ENCODE assay signal across 16 cellular contexts in the genomic region with DNA sequence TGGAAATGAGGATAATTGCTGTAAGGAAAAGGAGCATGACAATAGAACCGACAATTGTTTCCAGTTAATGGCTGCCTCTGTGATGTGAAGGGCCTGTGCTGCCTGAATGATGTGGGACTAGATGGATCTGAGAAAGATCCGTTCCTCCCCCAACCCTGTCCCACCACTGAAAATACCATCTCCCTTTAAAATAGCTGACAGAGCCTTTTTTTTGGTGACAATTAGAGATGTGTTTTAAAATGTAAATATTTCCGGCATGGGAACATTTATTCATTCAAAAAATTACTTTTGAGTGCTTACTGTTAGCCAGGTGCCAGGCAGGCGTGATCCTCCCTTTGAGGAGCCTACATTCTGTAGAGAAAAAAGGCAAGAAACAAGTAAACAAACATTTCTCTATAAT.
DNase-seq lines count a peak whose midpoint lies in the region; ATAC-seq and TF ChIP-seq lines count a peak whose summit lies in the region.
"Had no signal": no experiment of that assay in that cellular context is flagged by ENCODE, and none has a peak within 500 bp of the region (broad histone marks: within the 10 kb centered on the region; RNA-seq: fewer than 3 reads in every experiment).

No MANE protein-coding gene starts in this region.

- peaks cover 46% of the 10 kb centered on the region for H3K36me3 ChIP-seq in KOPT-K1 (ENCODE audit: insufficient read depth, low read length)
- H3K36me3 ChIP-seq in MG63 = no peaks in the 10 kb centered on the region

- intact Hi-C loops in activated CD4-positive, alpha-beta memory T cell treated with anti-CD3 and anti-CD28 coated beads for 36 hours (cut with micrococcal nuclease) = no loop called here

- no peaks in the 10 kb centered on the region for H3K27me3 ChIP-seq in MG63
- H3K27me3 ChIP-seq: SJSA1 had no signal

- no peak overlapping the region for H3K4me3 ChIP-seq in MG63
- H3K4me3 ChIP-seq: SJSA1 had no signal

- peak overlapping the region; percentile 40 for H3K27ac Mint-ChIP-seq in activated T-cell treated with anti-CD3 and anti-CD28 coated beads, Interleukin-2, amount 50 U/mL, for 72 hours
- no peak overlapping the region for H3K27ac Mint-ChIP-seq in activated T-cell treated with anti-CD3 and anti-CD28 coated beads, Interleukin-2, amount 50 U/mL, for 24 hours
- H3K27ac Mint-ChIP-seq in activated CD4-positive, alpha-beta memory T cell treated with anti-CD3 and anti-CD28 coated beads for 36 hours = peak overlapping the region; percentile 38
- no peak overlapping the region for H3K27ac Mint-ChIP-seq in type B pancreatic cell

- POLR2A ChIA-PET in activated CD4-positive, alpha-beta memory T cell treated with anti-CD3 and anti-CD28 coated beads for 36 hours (lab: Charles Lee) = no interaction called here

- TF ChIP-seq CTCF in type B pancreatic cell (conservative IDR thresholded peaks at IDR 0.05) = no peak

- H3K36me3 Mint-ChIP-seq in activated T-cell treated with anti-CD3 and anti-CD28 coated beads, Interleukin-2, amount 50 U/mL, for 72 hours (ENCODE audit: insufficient read depth in 2 of 2) = peaks cover 19 to 48% of the 10 kb centered on the region in 2 donors
- peaks cover 90% of the 10 kb centered on the region for H3K36me3 Mint-ChIP-seq in activated T-cell treated with anti-CD3 and anti-CD28 coated beads, Interleukin-2, amount 50 U/mL, for 24 hours (ENCODE audit: low read depth)
- peaks cover 63% of the 10 kb centered on the region for H3K36me3 Mint-ChIP-seq in activated CD4-positive, alpha-beta memory T cell treated with anti-CD3 and anti-CD28 coated beads for 36 hours
- peaks cover 4% of the 10 kb centered on the region for H3K36me3 Mint-ChIP-seq in type B pancreatic cell

- no peaks in the 10 kb centered on the region for H3K9me3 ChIP-seq in KOPT-K1 (ENCODE audit: insufficient read depth, low read length, poor library complexity, severe bottlenecking)
- no peaks in the 10 kb centered on the region for H3K9me3 ChIP-seq in MG63
- H3K9me3 ChIP-seq: SJSA1 had no signal

- peaks cover 74% of the 10 kb centered on the region for H3K4me1 Mint-ChIP-seq in activated T-cell treated with anti-CD3 and anti-CD28 coated beads, Interleukin-2, amount 50 U/mL, for 72 hours (ENCODE audit: low read depth)
- H3K4me1 Mint-ChIP-seq in activated T-cell treated with anti-CD3 and anti-CD28 coated beads, Interleukin-2, amount 50 U/mL, for 24 hours (ENCODE audit: low read depth) = peaks cover 84% of the 10 kb centered on the region
- peaks cover 83% of the 10 kb centered on the region for H3K4me1 Mint-ChIP-seq in activated CD4-positive, alpha-beta memory T cell treated with anti-CD3 and anti-CD28 coated beads for 36 hours (ENCODE audit: low read depth)
- peaks cover 44% of the 10 kb centered on the region for H3K4me1 Mint-ChIP-seq in type B pancreatic cell (ENCODE audit: unreplicated experiment)

- CTCF ChIA-PET in activated CD4-positive, alpha-beta memory T cell treated with anti-CD3 and anti-CD28 coated beads for 36 hours (lab: Charles Lee) = no interaction called here

- H3K4me3 Mint-ChIP-seq in activated T-cell treated with anti-CD3 and anti-CD28 coated beads, Interleukin-2, amount 50 U/mL, for 72 hours = no peak overlapping the region
- H3K4me3 Mint-ChIP-seq in activated T-cell treated with anti-CD3 and anti-CD28 coated beads, Interleukin-2, amount 50 U/mL, for 24 hours = no peak overlapping the region
- H3K4me3 Mint-ChIP-seq in activated CD4-positive, alpha-beta memory T cell treated with anti-CD3 and anti-CD28 coated beads for 36 hours = no peak overlapping the region
- H3K4me3 Mint-ChIP-seq in type B pancreatic cell = peak overlapping the region; percentile 6

- peak overlapping the region; percentile 98 for H3K27ac ChIP-seq in KOPT-K1 (ENCODE audit: low read depth, low read length, poor library complexity, severe bottlenecking)
- H3K27ac ChIP-seq: SJSA1 had no signal

- no peaks in the 10 kb centered on the region for H3K9me3 Mint-ChIP-seq in activated T-cell treated with anti-CD3 and anti-CD28 coated beads, Interleukin-2, amount 50 U/mL, for 72 hours
- no peaks in the 10 kb centered on the region for H3K9me3 Mint-ChIP-seq in activated T-cell treated with anti-CD3 and anti-CD28 coated beads, Interleukin-2, amount 50 U/mL, for 24 hours
- no peaks in the 10 kb centered on the region for H3K9me3 Mint-ChIP-seq in activated CD4-positive, alpha-beta memory T cell treated with anti-CD3 and anti-CD28 coated beads for 36 hours
- H3K9me3 Mint-ChIP-seq in type B pancreatic cell = peaks cover 5% of the 10 kb centered on the region

- ATAC-seq in activated T-cell treated with anti-CD3 and anti-CD28 coated beads, Interleukin-2, amount 50 U/mL, for 72 hours (replicated peaks in 1 of 2) = no peak

- no peak for DNase-seq in activated T-cell treated with anti-CD3 and anti-CD28 coated beads, Interleukin-2, amount 50 U/mL, for 72 hours
- DNase-seq in activated T-cell treated with anti-CD3 and anti-CD28 coated beads, Interleukin-2, amount 50 U/mL, for 24 hours = no peak
- no peak for DNase-seq in activated CD4-positive, alpha-beta memory T cell treated with anti-CD3 and anti-CD28 coated beads for 36 hours
- DNase-seq in type B pancreatic cell (ENCODE audit: extremely low spot score, unreplicated experiment) (no peak), SKM-1 treated with dmso at 0.1 percent for 144 hours (lab: John Stamatoyannopoulos, UW; ENCODE audit: unreplicated experiment) (no peak), EL (no peak), MG63 (no peak)
- DNase-seq: AML-193, DMS 273 treated with DMSO at 0.1 percent for 48 hours, GOT3, KBM-7, NCI-H2029, NCI-H524, OCI-M1 had no signal

- H3K27me3 Mint-ChIP-seq in activated T-cell treated with anti-CD3 and anti-CD28 coated beads, Interleukin-2, amount 50 U/mL, for 72 hours (ENCODE audit: low read depth) = no peaks in the 10 kb centered on the region
- H3K27me3 Mint-ChIP-seq in activated T-cell treated with anti-CD3 and anti-CD28 coated beads, Interleukin-2, amount 50 U/mL, for 24 hours = no peaks in the 10 kb centered on the region
- H3K27me3 Mint-ChIP-seq in activated CD4-positive, alpha-beta memory T cell treated with anti-CD3 and anti-CD28 coated beads for 36 hours = no peaks in the 10 kb centered on the region
- peaks cover 3% of the 10 kb centered on the region for H3K27me3 Mint-ChIP-seq in type B pancreatic cell

Comparison
In these comparisons a context has a peak if more than half of its experiments do, and no peak if none do; other contexts are left out.
1. H3K27ac Mint-ChIP-seq: peak in activated T-cell treated with anti-CD3 and anti-CD28 coated beads, Interleukin-2, amount 50 U/mL, for 72 hours (single experiment) and activated CD4-positive, alpha-beta memory T cell treated with anti-CD3 and anti-CD28 coated beads for 36 hours (single experiment); none in activated T-cell treated with anti-CD3 and anti-CD28 coated beads, Interleukin-2, amount 50 U/mL, for 24 hours (single experiment) and type B pancreatic cell (single experiment).